11 cellular contexts compared by ENCODE assay signal in the genomic region with DNA sequence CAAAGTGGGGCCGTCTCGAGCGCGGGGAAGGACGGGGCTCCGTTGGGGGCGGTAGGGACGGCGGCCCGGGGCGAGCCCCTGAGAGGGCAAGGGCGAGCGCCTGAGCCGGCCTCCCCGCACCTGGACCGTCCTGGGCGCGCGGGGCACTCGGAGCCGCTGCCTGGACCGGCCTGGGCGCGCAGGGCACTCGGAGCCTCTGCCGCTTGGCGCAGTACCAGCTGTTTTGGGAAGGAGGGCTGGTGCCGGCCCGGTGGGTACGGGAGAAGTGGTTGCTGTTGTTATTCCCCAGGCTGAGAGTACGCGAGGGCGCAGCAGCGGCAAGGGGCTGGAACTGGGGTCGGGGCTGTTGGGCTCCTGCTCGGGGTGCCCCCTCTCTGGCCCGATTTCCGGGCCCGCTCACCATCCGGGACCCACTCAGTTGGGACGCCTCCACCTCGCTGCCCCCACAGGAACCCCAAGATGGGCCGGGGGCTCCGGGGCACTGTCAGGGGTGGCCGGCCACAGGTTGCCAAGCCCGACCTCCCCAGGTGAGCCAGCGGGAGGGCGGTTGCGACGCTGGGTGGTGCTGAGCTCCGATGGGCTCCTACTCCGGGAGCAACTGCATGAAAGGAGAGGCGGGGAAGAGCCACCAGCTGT. TPM values are rescaled to one million over a fixed set of nuclear protein-coding genes. Genes with fewer than 3 reads are reported as not detected.
DNase-seq lines count a peak whose midpoint lies in the region; ATAC-seq, FAIRE-seq and TF ChIP-seq lines count a peak whose summit lies in the region.
"Had no signal": no experiment of that assay in that cellular context is flagged by ENCODE, and none has a peak within 500 bp of the region (broad histone marks: within the 10 kb centered on the region; RNA-seq: fewer than 3 reads in every experiment).

No MANE protein-coding gene starts in this region.

- H2BK12ac ChIP-seq in H1 (ENCODE audit: low read depth, low read length) = no peak overlapping the region

- peak overlapping the region; percentile 37 to 71 (median 55); a peak in 19 of 22 replicates for H3K9ac ChIP-seq in BLaER1 treated with 17β-estradiol and CSF1 and Interleukin-3, amounts not matched to agents 10 nM and 100 nM
- H3K9ac ChIP-seq in HUES64 (ENCODE audit: low read depth, low read length) (peak overlapping the region; percentile 70), H1 (replicated peaks in 1 of 4; ENCODE audit: extremely low read depth in 1 of 4, low read depth in 3 of 4, low read length in 3 of 4) (peak overlapping the region in 2 of 4 experiments; percentile 29 to 47; a peak in 1 of 7 replicates), neural progenitor cell (no peak overlapping the region)

- no peak overlapping the region for H2BK20ac ChIP-seq in H1 (ENCODE audit: low read length)

- peaks cover 23 to 66% (median 63%) of the 10 kb centered on the region in 10 experiments for H3K4me1 ChIP-seq in BLaER1 treated with 17β-estradiol and CSF1 and Interleukin-3, amounts not matched to agents 10 nM and 100 nM
- no peaks in the 10 kb centered on the region for H3K4me1 ChIP-seq in HUES64 (ENCODE audit: insufficient read depth, low read length)
- H3K4me1 ChIP-seq in H1 (replicated peaks in 1 of 4; ENCODE audit: control insufficient read depth in 3 of 4, insufficient read depth in 4 of 4, low read length in 3 of 4) = peaks cover 0 to 8% (median 2%) of the 10 kb centered on the region in 4 experiments; a peak in 5 of 7 replicates
- peaks cover 33% of the 10 kb centered on the region for H3K4me1 ChIP-seq in neural progenitor cell

- H3K27ac ChIP-seq in BLaER1 treated with 17β-estradiol and CSF1 and Interleukin-3, amounts not matched to agents 10 nM and 100 nM = peak overlapping the region in 5 of 11 experiments; percentile 18 to 34 (median 25); a peak in 5 of 22 replicates
- H3K27ac ChIP-seq in HUES64 (ENCODE audit: low read depth, low read length) (no peak overlapping the region), H1 (ENCODE audit: low read depth, low read length) (no peak overlapping the region), neural progenitor cell (no peak overlapping the region)

- H3K18ac ChIP-seq in H1 (ENCODE audit: extremely low read depth, low read length) = peak overlapping the region; percentile 60

- H3K4me3 ChIP-seq in BLaER1 treated with 17β-estradiol and CSF1 and Interleukin-3, amounts not matched to agents 10 nM and 100 nM = peak overlapping the region; percentile 52 to 71 (median 62)
- H3K4me3 ChIP-seq in HUES64 (ENCODE audit: low read length) (peak overlapping the region; percentile 63), H1 (ENCODE audit: extremely low read depth in 1 of 4, insufficient read depth in 2 of 4, low read depth in 3 of 4, low read length in 4 of 4) (peak overlapping the region; percentile 58 to 90 (median 63)), neural progenitor cell (peak overlapping the region; percentile 83)

- H3K4ac ChIP-seq in H1 (replicated peaks; ENCODE audit: insufficient read length, low read depth, low read length) = no peak overlapping the region

- peaks cover 37 to 60% (median 49%) of the 10 kb centered on the region in 11 experiments for H3K27me3 ChIP-seq in BLaER1 treated with 17β-estradiol and CSF1 and Interleukin-3, amounts not matched to agents 10 nM and 100 nM
- H3K27me3 ChIP-seq in HUES64 (ENCODE audit: insufficient read depth, low read length) = peaks cover 34% of the 10 kb centered on the region
- H3K27me3 ChIP-seq in H1 (replicated peaks in 1 of 4; ENCODE audit: control insufficient read depth in 3 of 4, extremely low read depth in 1 of 4, insufficient read depth in 3 of 4, low read length in 3 of 4) = peaks cover 3 to 20% (median 17%) of the 10 kb centered on the region in 4 experiments
- H3K27me3 ChIP-seq in neural progenitor cell = peaks cover 25% of the 10 kb centered on the region

- no peak overlapping the region for H2BK5ac ChIP-seq in H1 (ENCODE audit: low read depth, low read length)

- H3K4me3 Mint-ChIP-seq in neural progenitor cell = no peak overlapping the region

- H2AFZ ChIP-seq in H1 (ENCODE audit: low read length) (no peak overlapping the region; the same call in 1 of the 2 replicates), neural progenitor cell (replicated peaks) (peak overlapping the region; percentile 85)

- no peak for FAIRE-seq in H1 (lab: Jason Lieb, UNC)

- H3K27me3 Mint-ChIP-seq in neural progenitor cell (ENCODE audit: insufficient read depth, low read depth) = peaks cover 28% of the 10 kb centered on the region

- WGBS in HUES64 = 2% methylated on average over 53 of the region's 53 CpGs
- WGBS in H1 (ENCODE audit: extremely low coverage in 1 of 2, insufficient coverage in 1 of 2, insufficient read length in 1 of 2, insufficient replicate concordance in 2 of 2, low coverage in 1 of 2, low lambda C conversion rate in 2 of 2, missing lambda C conversion rate in 1 of 2), 2 experiments = 6% methylated on average over 37 of the region's 53 CpGs; no CpG with 5 or more reads in 1 of the 2 experiments

- H3K4me2 ChIP-seq in BLaER1 treated with 17β-estradiol and CSF1 and Interleukin-3, amounts not matched to agents 10 nM and 100 nM = peak overlapping the region; percentile 92 to 99 (median 96)
- H3K4me2 ChIP-seq in H1 (ENCODE audit: insufficient read depth in 1 of 2, low read depth in 2 of 2, low read length in 2 of 2) (peak overlapping the region; percentile 80 to 96), neural progenitor cell (peak overlapping the region; percentile 100)

- TF ChIP-seq EP300 in H1 (IDR thresholded peaks at IDR 0.05; ENCODE audit: borderline replicate concordance in 1 of 2, low read depth in 2 of 2, low read length in 2 of 2) = no peak

- no peaks in the 10 kb centered on the region for H3K36me3 Mint-ChIP-seq in neural progenitor cell

- H3K27ac Mint-ChIP-seq in neural progenitor cell = no peak overlapping the region

- H3K56ac ChIP-seq in H1 (replicated peaks; ENCODE audit: insufficient read length, low read depth, low read length) = no peak overlapping the region

- H2BK120ac ChIP-seq in H1 (replicated peaks; ENCODE audit: low read depth, low read length) = no peak overlapping the region

- POLR2A ChIA-PET in H1 (lab: Charles Lee; ENCODE audit: partially characterized antibody) = interaction anchor here (0.6 to 1.2 kb wide), 3 partner anchors 15 to 34 kb away, joined by 3 to 4 read pairs (median 3); no protein-coding TSS in a partner anchor

- no peak for ATAC-seq in HG02610 (IDR thresholded peaks at IDR 0.05; ENCODE audit: unreplicated experiment)

- H3K4me1 Mint-ChIP-seq in neural progenitor cell = peaks cover 39% of the 10 kb centered on the region

- peaks cover 0 to 24% (median 3%) of the 10 kb centered on the region in 11 experiments; a peak in 6 of 22 replicates for H4K20me1 ChIP-seq in BLaER1 treated with 17β-estradiol and CSF1 and Interleukin-3, amounts not matched to agents 10 nM and 100 nM
- H4K20me1 ChIP-seq in H1 (replicated peaks in 1 of 2; ENCODE audit: control insufficient read depth in 1 of 2, insufficient read depth in 2 of 2, low read length in 2 of 2) (peaks cover 0 to 9% of the 10 kb centered on the region in 2 experiments), neural progenitor cell (ENCODE audit: low read depth) (no peaks in the 10 kb centered on the region)

- peaks cover 13% of the 10 kb centered on the region for H3F3A ChIP-seq in neural progenitor cell (ENCODE audit: low read depth)

- H4K8ac ChIP-seq in H1 (ENCODE audit: extremely low read depth, insufficient read depth, low read length) = peak overlapping the region; percentile 79

- DNase-seq in H1 (ENCODE audit: low read depth in 1 of 2, low spot score in 2 of 2) = no peak
- DNase-seq in neural progenitor cell (ENCODE audit: low spot score) = peak; percentile 41
- DNase-seq in activated CD8-positive, alpha-beta memory T cell treated with anti-CD3 and anti-CD28 coated beads, Interleukin-2, amount 50 U/mL, for 48 hours = no peak
- no peak for DNase-seq in activated CD4-positive, alpha-beta T cell treated with anti-CD3 and anti-CD28 coated beads, Interleukin-2, amount 50 U/mL, for 1 hour
- no peak for DNase-seq in 8988T
- DNase-seq: kidney glomerular epithelial cell, MV-4-11, SHP77 treated with DMSO at 0.1 percent for 48 hours had no signal

- TF ChIP-seq CTCF in H1 (IDR thresholded peaks at IDR 0.05; ENCODE audit: control extremely low read depth in 1 of 3, insufficient read depth in 1 of 3, low read depth in 1 of 3, low read length in 3 of 3) = no peak
- no peak for TF ChIP-seq CTCF in neural progenitor cell (IDR thresholded peaks at IDR 0.05)

- no peaks in the 10 kb centered on the region for H3K36me3 ChIP-seq in BLaER1 treated with 17β-estradiol and CSF1 and Interleukin-3, amounts not matched to agents 10 nM and 100 nM
- H3K36me3 ChIP-seq in HUES64 (ENCODE audit: insufficient read depth, low read length) = no peaks in the 10 kb centered on the region
- H3K36me3 ChIP-seq in H1 (ENCODE audit: control insufficient read depth in 2 of 4, insufficient read depth in 4 of 4, low read length in 3 of 4) = no peaks in the 10 kb centered on the region; a peak in 2 of 8 replicates
- no peaks in the 10 kb centered on the region for H3K36me3 ChIP-seq in neural progenitor cell

- CTCF ChIA-PET in H1 (lab: Charles Lee; ENCODE audit: partially characterized antibody) = interaction anchor here (0.9 to 1.9 kb wide), 7 partner anchors 11 to 158 kb away, joined by 3 to 7 read pairs (median 4); no protein-coding TSS in a partner anchor

- no peak for TF ChIP-seq RAD21 in H1 (IDR thresholded peaks at IDR 0.05 in 1 of 2, conservative IDR thresholded peaks at IDR 0.05 in 1 of 2; ENCODE audit: low read depth in 2 of 2, low read length in 2 of 2)

- no peaks in the 10 kb centered on the region for H3K9me3 ChIP-seq in BLaER1 treated with 17β-estradiol and CSF1 and Interleukin-3, amounts not matched to agents 10 nM and 100 nM (replicated peaks in 1 of 11)
- H3K9me3 ChIP-seq in HUES64 (ENCODE audit: insufficient read depth, low read depth, low read length) = no peaks in the 10 kb centered on the region
- no peaks in the 10 kb centered on the region for H3K9me3 ChIP-seq in H1 (ENCODE audit: insufficient read depth in 2 of 2, low read depth in 1 of 2, low read length in 1 of 2)
- H3K9me3 ChIP-seq in neural progenitor cell (ENCODE audit: low read depth) = no peaks in the 10 kb centered on the region

- no peak overlapping the region for H3K23ac ChIP-seq in H1 (ENCODE audit: insufficient read length)

- H3K79me2 ChIP-seq in H1 (ENCODE audit: control insufficient read depth in 1 of 2, insufficient read depth in 2 of 2, low read length in 2 of 2) (no peaks in the 10 kb centered on the region; a peak in 1 of 4 replicates), neural progenitor cell (ENCODE audit: low read depth) (peaks cover 7% of the 10 kb centered on the region)

- no peak overlapping the region for H4K5ac ChIP-seq in H1 (ENCODE audit: insufficient read length, low read depth, low read length)

- H3K79me1 ChIP-seq in H1 (ENCODE audit: low read depth, low read length) = no peaks in the 10 kb centered on the region; the same call in 1 of the 2 replicates

- no peak overlapping the region for H3K14ac ChIP-seq in H1 (ENCODE audit: insufficient read length)

- H4K91ac ChIP-seq in H1 (replicated peaks; ENCODE audit: insufficient read length, low read length) = no peak overlapping the region

- H2BK15ac ChIP-seq in H1 (ENCODE audit: low read length) = no peak overlapping the region

- H2AK5ac ChIP-seq in H1 (ENCODE audit: low read depth, low read length) = no peak overlapping the region

- peaks cover 10% of the 10 kb centered on the region; the same call in 1 of the 2 replicates for H3K23me2 ChIP-seq in H1 (ENCODE audit: low read depth, low read length)

- no peaks in the 10 kb centered on the region for H3K9me3 Mint-ChIP-seq in neural progenitor cell

- no peak for TF ChIP-seq POLR2A in H1 (IDR thresholded peaks at IDR 0.05; ENCODE audit: control extremely low read depth in 1 of 2, low read depth in 2 of 2, low read length in 2 of 2)

RNA-seq across cellular contexts. Expression of a gene that starts 0.6 kb away (rescaled TPM):
- 8.6 TPM for polyA plus RNA-seq in HUES64 (2013, experiment 1 of 2)
- polyA plus RNA-seq in HUES64 (2013, experiment 2 of 2) = 9.4 TPM
- 13.3 and 14.6 TPM in 2 replicates for total RNA-seq in H1 (2021; fragmentation: NEBNext Ultra II Directional; extraction: Animal tissue kit (Norgen Biotek cat#: 25700))
- 10.6 and 14.5 TPM in 2 replicates for polyA plus RNA-seq in H1 (2011; rRNA removed)
- polyA plus RNA-seq in H1 (2011; cell fraction: cytosol; rRNA removed) = 11.0 TPM
- 54.4 TPM for polyA plus RNA-seq in H1 (2011; cell fraction: nucleus; rRNA removed)
- polyA plus RNA-seq in H1 (2012, experiment 1 of 2) = 10.6 to 16.4 TPM (median 15.6 TPM) in 4 replicates
- polyA plus RNA-seq in H1 (2012, experiment 2 of 2) = 9.9 TPM
- 12.9 TPM for polyA plus RNA-seq in H1 (2013, experiment 1 of 2)
- polyA plus RNA-seq in H1 (2013, experiment 2 of 2) = 10.7 TPM
- 13.4 and 18.2 TPM in 2 replicates for polyA minus RNA-seq in H1 (2011; rRNA and poly(A)+ RNA removed)
- polyA minus RNA-seq in H1 (2011; cell fraction: cytosol; rRNA and poly(A)+ RNA removed) = 8.7 TPM
- polyA minus RNA-seq in H1 (2011; cell fraction: nucleus; rRNA and poly(A)+ RNA removed) = 21.4 TPM
- total RNA-seq in neural progenitor cell (ENCODE audit: low replicate concordance) = 22.8 and 44.8 TPM in 2 replicates
